In genomic region chr12:46549527-46550265, GRCh38 we compare ENCODE assay signal across 8 cellular contexts.
DNase-seq lines count a peak whose midpoint lies in the region; ATAC-seq and TF ChIP-seq lines count a peak whose summit lies in the region.

No MANE protein-coding gene starts in this region.

- H3K27ac ChIP-seq in A673 (ENCODE audit: low read depth, low read length, poor library complexity, severe bottlenecking) (peak overlapping the region; percentile 87), tibial artery (no peak overlapping the region)

- peaks cover 79% of the 10 kb centered on the region for H3K4me1 ChIP-seq in A673 (ENCODE audit: insufficient read depth, low read length, poor library complexity, severe bottlenecking)
- peaks cover 0 to 23% (median 10%) of the 10 kb centered on the region in 4 donors for H3K4me1 ChIP-seq in tibial artery

- peak overlapping the region; percentile 99 for H3K27ac Mint-ChIP-seq in activated CD4-positive, alpha-beta memory T cell treated with anti-CD3 and anti-CD28 coated beads for 36 hours

- CTCF ChIA-PET in A673 (lab: Charles Lee): no interaction called here
- CTCF ChIA-PET in activated CD4-positive, alpha-beta memory T cell treated with anti-CD3 and anti-CD28 coated beads for 36 hours (lab: Charles Lee): interaction anchor here (0.6 kb wide), 1 partner anchor 558 kb away, joined by 3 read pairs; no protein-coding TSS in a partner anchor

- in situ Hi-C loops in KBM-7 (cut with MboI; ENCODE audit: low pct_unique_long_range_greater_than_20kb, low sequenced_read_pairs): no loop called here

- TF ChIP-seq CTCF in A673 (conservative IDR thresholded peaks at IDR 0.05; ENCODE audit: low read depth, low read length) (no peak), tibial artery (IDR thresholded peaks at IDR 0.05) (no peak)

- no peaks in the 10 kb centered on the region for H3K36me3 Mint-ChIP-seq in activated CD4-positive, alpha-beta memory T cell treated with anti-CD3 and anti-CD28 coated beads for 36 hours

- intact Hi-C loops in A673 (cut with micrococcal nuclease; ENCODE audit: unreplicated experiment): loop anchor here (2.0 to 5.0 kb wide), 2 partner anchors 72 to 177 kb away; partner anchors contain the start of gene SLC38A2
- intact Hi-C loops in activated CD4-positive, alpha-beta memory T cell treated with anti-CD3 and anti-CD28 coated beads for 36 hours (cut with micrococcal nuclease): loop anchor here (1.0 to 10.0 kb wide), 9 partner anchors 25 to 815 kb away; partner anchors contain the start of gene SLC38A1
- intact Hi-C loops in tibial artery (cut with DNase I; ENCODE audit: low total_unique reads): no loop called here

- POLR2A ChIA-PET in A673 (lab: Charles Lee; ENCODE audit: low non-redundant PET): interaction anchor here (0.7 kb wide), 1 partner anchor 163 kb away, joined by 3 read pairs; no protein-coding TSS in a partner anchor
- POLR2A ChIA-PET in activated CD4-positive, alpha-beta memory T cell treated with anti-CD3 and anti-CD28 coated beads for 36 hours (lab: Charles Lee): interaction anchor here (0.7 to 3.8 kb wide), 5 partner anchors 26 to 178 kb away, joined by 3 to 32 read pairs (median 5); no protein-coding TSS in a partner anchor

- H3K9me3 Mint-ChIP-seq in activated CD4-positive, alpha-beta memory T cell treated with anti-CD3 and anti-CD28 coated beads for 36 hours: no peaks in the 10 kb centered on the region

- peak overlapping the region; percentile 59 for H3K4me3 Mint-ChIP-seq in activated CD4-positive, alpha-beta memory T cell treated with anti-CD3 and anti-CD28 coated beads for 36 hours

- no peak for ATAC-seq in HG03571 (IDR thresholded peaks at IDR 0.05; ENCODE audit: unreplicated experiment)
- no peak for ATAC-seq in GM21717 (IDR thresholded peaks at IDR 0.05; ENCODE audit: unreplicated experiment)

- H3K4me3 ChIP-seq in A673 (ENCODE audit: low read depth, low read length, poor library complexity, severe bottlenecking): no peak overlapping the region
- H3K4me3 ChIP-seq in tibial artery: no peak overlapping the region

- H3K4me1 Mint-ChIP-seq in activated CD4-positive, alpha-beta memory T cell treated with anti-CD3 and anti-CD28 coated beads for 36 hours (ENCODE audit: low read depth): peaks cover 59% of the 10 kb centered on the region

- peak; percentile 89 for DNase-seq in A673 (ENCODE audit: low spot score)
- DNase-seq in KBM-7: peak; percentile 34
- DNase-seq in activated CD4-positive, alpha-beta memory T cell treated with anti-CD3 and anti-CD28 coated beads for 36 hours: peak; percentile 67
- peak; percentile 94 for DNase-seq in fibroblast of the conjunctiva (ENCODE audit: low read depth)
- DNase-seq in tibial artery: no peak
- no peak for DNase-seq in SHP77 (lab: John Stamatoyannopoulos, UW)

- H3K27me3 ChIP-seq in A673 (replicated peaks; ENCODE audit: insufficient read depth, low read depth, low read length, poor library complexity) (no peaks in the 10 kb centered on the region), tibial artery (no peaks in the 10 kb centered on the region)

- no peaks in the 10 kb centered on the region for H3K27me3 Mint-ChIP-seq in activated CD4-positive, alpha-beta memory T cell treated with anti-CD3 and anti-CD28 coated beads for 36 hours

- TSS peak; percentile 98 for BruUV-seq in A673 (replicated peaks; lab: Mats Ljungman, UMichigan)

- H3K36me3 ChIP-seq in A673 (ENCODE audit: insufficient read depth, low read length, poor library complexity, severe bottlenecking): no peaks in the 10 kb centered on the region
- no peaks in the 10 kb centered on the region for H3K36me3 ChIP-seq in tibial artery

- H3K9me3 ChIP-seq in A673 (ENCODE audit: low read depth, low read length, poor library complexity, severe bottlenecking) (no peaks in the 10 kb centered on the region), tibial artery (no peaks in the 10 kb centered on the region)

Comparison
In these comparisons a context has a peak if more than half of its experiments do, and no peak if none do; other contexts are left out.
1. DNase-seq: peak in A673 (single experiment), KBM-7 (single experiment), activated CD4-positive, alpha-beta memory T cell treated with anti-CD3 and anti-CD28 coated beads for 36 hours (single experiment) and fibroblast of the conjunctiva (single experiment); none in tibial artery (0 of 2) and SHP77 (0 of 2).